In genomic region chr16:68086336-68086821, GRCh38 we compare ENCODE assay signal across 8 cellular contexts. TPM values are rescaled to one million over a fixed set of nuclear protein-coding genes. Genes with fewer than 3 reads are reported as not detected.
A peak's percentile ranks its signal among the peaks of the same experiment; 100 is the strongest.
DNase-seq lines count a peak whose midpoint lies in the region; ATAC-seq and TF ChIP-seq lines count a peak whose summit lies in the region.

No MANE protein-coding gene starts in this region.

- no peak overlapping the region for H4K5ac ChIP-seq in mesendoderm (ENCODE audit: low read length)

- H3K27me3 ChIP-seq in mesendoderm (ENCODE audit: insufficient read depth, low read length, poor library complexity) = no peaks in the 10 kb centered on the region
- no peaks in the 10 kb centered on the region for H3K27me3 ChIP-seq in vagina

- no peak for ATAC-seq in GM18873 (IDR thresholded peaks at IDR 0.05; ENCODE audit: low FRiP score, unreplicated experiment)

- peak overlapping the region; percentile 83 for H3K56ac ChIP-seq in mesendoderm (ENCODE audit: low read length)

- peak; percentile 45 for DNase-seq in activated effector memory CD4-positive, alpha-beta T cell treated with anti-CD3 and anti-CD28 coated beads, Interleukin-2, amount 50 U/mL, for 16 hours
- no peak for DNase-seq in activated effector memory CD4-positive, alpha-beta T cell treated with Interleukin-2 at 50 U/mL for 16 hours
- peak; percentile 49 for DNase-seq in NCI-H82 (lab: John Stamatoyannopoulos, UW)
- DNase-seq in cerebellar cortex (ENCODE audit: low spot score) = peak; percentile 59
- peak; percentile 44 for DNase-seq in mesendoderm
- no peak for DNase-seq in vagina (ENCODE audit: extremely low spot score in 2 of 2)
- no peak for DNase-seq in NCI-H1048 (lab: John Stamatoyannopoulos, UW)

- no peak overlapping the region for H3K18ac ChIP-seq in mesendoderm (ENCODE audit: low read length)

- H2BK15ac ChIP-seq in mesendoderm (replicated peaks; ENCODE audit: low read depth) = no peak overlapping the region

- no peaks in the 10 kb centered on the region for H3K79me1 ChIP-seq in mesendoderm (ENCODE audit: low read length)

- no peak overlapping the region for H3K4ac ChIP-seq in mesendoderm (ENCODE audit: low read depth, low read length)

- H3K4me3 ChIP-seq in mesendoderm (ENCODE audit: low read length) (peak overlapping the region; percentile 78), vagina (peak overlapping the region; percentile 94 to 98)

- H3K4me1 ChIP-seq in mesendoderm (ENCODE audit: control insufficient read depth, low read depth, low read length) (no peaks in the 10 kb centered on the region), vagina (peaks cover 65% of the 10 kb centered on the region)

- no peak for TF ChIP-seq POLR2A in vagina (IDR thresholded peaks at IDR 0.05)

- H3K4me2 ChIP-seq in mesendoderm (ENCODE audit: low read length) = peak overlapping the region; percentile 53

- H2BK120ac ChIP-seq in mesendoderm (ENCODE audit: low read depth, low read length) = no peak overlapping the region

- H3K9ac ChIP-seq in mesendoderm (ENCODE audit: low read length) = peak overlapping the region; percentile 76

- H4K8ac ChIP-seq in mesendoderm (ENCODE audit: low read depth, low read length) = no peak overlapping the region

- H2AK5ac ChIP-seq in mesendoderm (ENCODE audit: low read length) = no peak overlapping the region

- intact Hi-C loops in vagina (cut with DNase I) = no loop called here

- no CpG with 5 or more reads among the region's 6 CpGs for WGBS in mesendoderm (ENCODE audit: extremely low coverage, insufficient coverage, low lambda C conversion rate)

- no peak overlapping the region for H2BK5ac ChIP-seq in mesendoderm (ENCODE audit: low read length)

- TF ChIP-seq CTCF in vagina (IDR thresholded peaks at IDR 0.05) = no peak

- no peaks in the 10 kb centered on the region for H3K9me3 ChIP-seq in vagina

- no peak overlapping the region for H3K23ac ChIP-seq in mesendoderm (ENCODE audit: low read length)

- H3K27ac ChIP-seq in mesendoderm (ENCODE audit: low read depth, low read length) = no peak overlapping the region
- peak overlapping the region; percentile 99 for H3K27ac ChIP-seq in vagina

- peaks cover 19% of the 10 kb centered on the region for H3K79me2 ChIP-seq in mesendoderm (ENCODE audit: control insufficient read depth, insufficient read depth, low read length)

- H3K36me3 ChIP-seq in mesendoderm (ENCODE audit: control insufficient read depth, insufficient read depth, low read length) (no peaks in the 10 kb centered on the region), vagina (no peaks in the 10 kb centered on the region)

RNA-seq across cellular contexts. Expression of gene NFATC3, which starts 1.2 kb away (rescaled TPM):
- 18.9 TPM for polyA plus RNA-seq in mesendoderm (2013, experiment 1 of 2)
- polyA plus RNA-seq in mesendoderm (2013, experiment 2 of 2) = 18.0 TPM
- 51.8 TPM for total RNA-seq in vagina

Comparison
In these comparisons a context has a peak if more than half of its experiments do, and no peak if none do; other contexts are left out.
1. DNase-seq: peak in activated effector memory CD4-positive, alpha-beta T cell treated with anti-CD3 and anti-CD28 coated beads, Interleukin-2, amount 50 U/mL, for 16 hours (single experiment), NCI-H82 (single experiment), cerebellar cortex (single experiment) and mesendoderm (single experiment); none in activated effector memory CD4-positive, alpha-beta T cell treated with Interleukin-2 at 50 U/mL for 16 hours (single experiment), vagina (0 of 2) and NCI-H1048 (single experiment).